ENCODE assay signal across 10 cellular contexts in genomic region chr7:134995239-134996096, GRCh38. TPM values are rescaled to one million over a fixed set of nuclear protein-coding genes. Genes with fewer than 3 reads are reported as not detected.
A peak's percentile ranks its signal among the peaks of the same experiment; 100 is the strongest.
DNase-seq lines count a peak whose midpoint lies in the region; ATAC-seq and TF ChIP-seq lines count a peak whose summit lies in the region.
"Had no signal": no experiment of that assay in that cellular context is flagged by ENCODE, and none has a peak within 500 bp of the region (broad histone marks: within the 10 kb centered on the region; RNA-seq: fewer than 3 reads in every experiment).

No MANE protein-coding gene starts in this region.

- H3K4me1 ChIP-seq in colonic mucosa, result no peaks in the 10 kb centered on the region

- H3K27ac ChIP-seq in colonic mucosa, result peak overlapping the region; percentile 43

- no peak overlapping the region for H3K9ac ChIP-seq in colonic mucosa (ENCODE audit: low read depth in 2 of 2, low read length in 2 of 2)

- intact Hi-C loops in colonic mucosa (cut with DNase I), result no loop called here

- H3K4me3 Mint-ChIP-seq in type B pancreatic cell, result no peak overlapping the region
- H3K4me3 Mint-ChIP-seq: naive B cell had no signal

- no peaks in the 10 kb centered on the region for H3K27me3 ChIP-seq in colonic mucosa

- ATAC-seq in HG03045 (IDR thresholded peaks at IDR 0.05; ENCODE audit: unreplicated experiment), result peak; percentile 54
- no peak for ATAC-seq in SK-N-SH treated with all-trans-retinoic acid at 6 μM for 48 hours

- no peak for TF ChIP-seq CTCF in colonic mucosa (IDR thresholded peaks at IDR 0.05)
- TF ChIP-seq CTCF in type B pancreatic cell (conservative IDR thresholded peaks at IDR 0.05), result no peak

- H3K9me3 ChIP-seq in colonic mucosa, result no peaks in the 10 kb centered on the region

- H3K4me3 ChIP-seq in colonic mucosa, result no peak overlapping the region

- H3K9me3 Mint-ChIP-seq in type B pancreatic cell, result no peaks in the 10 kb centered on the region
- H3K9me3 Mint-ChIP-seq: naive B cell had no signal

- H3K36me3 Mint-ChIP-seq in type B pancreatic cell, result peaks cover 43% of the 10 kb centered on the region

- no peaks in the 10 kb centered on the region for H3K27me3 Mint-ChIP-seq in type B pancreatic cell
- H3K27me3 Mint-ChIP-seq: naive B cell had no signal

- H3K4me1 Mint-ChIP-seq in type B pancreatic cell (ENCODE audit: unreplicated experiment), result peaks cover 33% of the 10 kb centered on the region

- DNase-seq in stimulated activated naive CD4-positive, alpha-beta T cell (lab: John Stamatoyannopoulos, UW), result peak; percentile 3 to 60 (median 16)
- DNase-seq in stimulated activated naive CD4-positive, alpha-beta T cell treated with Interleukin-2 at 50 U/mL for 16 hours (lab: John Stamatoyannopoulos, UW), result no peak
- DNase-seq in colonic mucosa (no peak), type B pancreatic cell (ENCODE audit: extremely low spot score, unreplicated experiment) (no peak), HPDE6-E6E7 (ENCODE audit: extremely low spot score) (no peak), 8988T (no peak)
- DNase-seq: naive B cell, NCI-H748 treated with DMSO at 0.1 percent for 48 hours had no signal

- no peaks in the 10 kb centered on the region for H3K36me3 ChIP-seq in colonic mucosa

- no peak overlapping the region for H3K27ac Mint-ChIP-seq in type B pancreatic cell

TF ChIP-seq in SK-N-SH treated with all-trans-retinoic acid at 6 μM for 48 hours, 23 proteins besides CTCF, POLR2A, EP300 and RAD21:
- TF ChIP-seq POU6F1 (CRISPR knock-in tag; IDR thresholded peaks at IDR 0.05; ENCODE audit: borderline replicate concordance, low read depth) (no peak), RARB (CRISPR knock-in tag; IDR thresholded peaks at IDR 0.05) (no peak), ZNF70 (CRISPR knock-in tag; IDR thresholded peaks at IDR 0.05) (no peak), ARNTL (CRISPR knock-in tag; IDR thresholded peaks at IDR 0.05; ENCODE audit: borderline replicate concordance, low read depth) (no peak), ZC3H10 (CRISPR knock-in tag; IDR thresholded peaks at IDR 0.05) (no peak), ZFP30 (CRISPR knock-in tag; IDR thresholded peaks at IDR 0.05) (no peak), CSDC2 (CRISPR knock-in tag; IDR thresholded peaks at IDR 0.05) (no peak), ESRRG (CRISPR knock-in tag; IDR thresholded peaks at IDR 0.05) (no peak), OSR1 (CRISPR knock-in tag; IDR thresholded peaks at IDR 0.05) (no peak), GLIS3 (CRISPR knock-in tag; IDR thresholded peaks at IDR 0.05) (no peak), SNAI2 (CRISPR knock-in tag; IDR thresholded peaks at IDR 0.05) (no peak), PPARA (CRISPR knock-in tag; IDR thresholded peaks at IDR 0.05; ENCODE audit: borderline replicate concordance) (no peak), PATZ1 (CRISPR knock-in tag; IDR thresholded peaks at IDR 0.05; ENCODE audit: borderline replicate concordance) (no peak), ZNF8 (CRISPR knock-in tag; IDR thresholded peaks at IDR 0.05) (no peak), TCF4 (CRISPR knock-in tag; IDR thresholded peaks at IDR 0.05; ENCODE audit: borderline replicate concordance) (no peak), ZFP3 (CRISPR knock-in tag; IDR thresholded peaks at IDR 0.05) (no peak), ZNF565 (CRISPR knock-in tag; conservative IDR thresholded peaks at IDR 0.05; ENCODE audit: low read depth) (no peak)
- TF ChIP-seq, protein P1, sequence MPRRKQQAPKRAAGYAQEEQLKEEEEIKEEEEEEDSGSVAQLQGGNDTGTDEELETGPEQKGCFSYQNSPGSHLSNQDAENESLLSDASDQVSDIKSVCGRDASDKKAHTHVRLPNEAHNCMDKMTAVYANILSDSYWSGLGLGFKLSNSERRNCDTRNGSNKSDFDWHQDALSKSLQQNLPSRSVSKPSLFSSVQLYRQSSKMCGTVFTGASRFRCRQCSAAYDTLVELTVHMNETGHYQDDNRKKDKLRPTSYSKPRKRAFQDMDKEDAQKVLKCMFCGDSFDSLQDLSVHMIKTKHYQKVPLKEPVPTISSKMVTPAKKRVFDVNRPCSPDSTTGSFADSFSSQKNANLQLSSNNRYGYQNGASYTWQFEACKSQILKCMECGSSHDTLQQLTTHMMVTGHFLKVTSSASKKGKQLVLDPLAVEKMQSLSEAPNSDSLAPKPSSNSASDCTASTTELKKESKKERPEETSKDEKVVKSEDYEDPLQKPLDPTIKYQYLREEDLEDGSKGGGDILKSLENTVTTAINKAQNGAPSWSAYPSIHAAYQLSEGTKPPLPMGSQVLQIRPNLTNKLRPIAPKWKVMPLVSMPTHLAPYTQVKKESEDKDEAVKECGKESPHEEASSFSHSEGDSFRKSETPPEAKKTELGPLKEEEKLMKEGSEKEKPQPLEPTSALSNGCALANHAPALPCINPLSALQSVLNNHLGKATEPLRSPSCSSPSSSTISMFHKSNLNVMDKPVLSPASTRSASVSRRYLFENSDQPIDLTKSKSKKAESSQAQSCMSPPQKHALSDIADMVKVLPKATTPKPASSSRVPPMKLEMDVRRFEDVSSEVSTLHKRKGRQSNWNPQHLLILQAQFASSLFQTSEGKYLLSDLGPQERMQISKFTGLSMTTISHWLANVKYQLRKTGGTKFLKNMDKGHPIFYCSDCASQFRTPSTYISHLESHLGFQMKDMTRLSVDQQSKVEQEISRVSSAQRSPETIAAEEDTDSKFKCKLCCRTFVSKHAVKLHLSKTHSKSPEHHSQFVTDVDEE (CRISPR knock-in tag; IDR thresholded peaks at IDR 0.05), result no peak
- TF ChIP-seq, protein P2, sequence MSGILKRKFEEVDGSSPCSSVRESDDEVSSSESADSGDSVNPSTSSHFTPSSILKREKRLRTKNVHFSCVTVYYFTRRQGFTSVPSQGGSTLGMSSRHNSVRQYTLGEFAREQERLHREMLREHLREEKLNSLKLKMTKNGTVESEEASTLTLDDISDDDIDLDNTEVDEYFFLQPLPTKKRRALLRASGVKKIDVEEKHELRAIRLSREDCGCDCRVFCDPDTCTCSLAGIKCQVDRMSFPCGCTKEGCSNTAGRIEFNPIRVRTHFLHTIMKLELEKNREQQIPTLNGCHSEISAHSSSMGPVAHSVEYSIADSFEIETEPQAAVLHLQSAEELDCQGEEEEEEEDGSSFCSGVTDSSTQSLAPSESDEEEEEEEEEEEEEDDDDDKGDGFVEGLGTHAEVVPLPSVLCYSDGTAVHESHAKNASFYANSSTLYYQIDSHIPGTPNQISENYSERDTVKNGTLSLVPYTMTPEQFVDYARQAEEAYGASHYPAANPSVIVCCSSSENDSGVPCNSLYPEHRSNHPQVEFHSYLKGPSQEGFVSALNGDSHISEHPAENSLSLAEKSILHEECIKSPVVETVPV (CRISPR knock-in tag; IDR thresholded peaks at IDR 0.05), result no peak

RNA-seq across cellular contexts. Expression of gene AGBL3, which starts 9.2 kb away (rescaled TPM):
- total RNA-seq in colonic mucosa (under 1 TPM; 0.47 to 0.98 TPM), type B pancreatic cell (ENCODE audit: low replicate concordance) (2.4 and 3.2 TPM in 2 replicates)

Comparison
In these comparisons a context has a peak if more than half of its experiments do, and no peak if none do; other contexts are left out.
1. DNase-seq: peak in stimulated activated naive CD4-positive, alpha-beta T cell (6 of 6); none in stimulated activated naive CD4-positive, alpha-beta T cell treated with Interleukin-2 at 50 U/mL for 16 hours (single experiment), colonic mucosa (single experiment), type B pancreatic cell (single experiment), HPDE6-E6E7 (single experiment) and 8988T (single experiment).